ENCODE assay signal across 1 cellular context in the genomic region with DNA sequence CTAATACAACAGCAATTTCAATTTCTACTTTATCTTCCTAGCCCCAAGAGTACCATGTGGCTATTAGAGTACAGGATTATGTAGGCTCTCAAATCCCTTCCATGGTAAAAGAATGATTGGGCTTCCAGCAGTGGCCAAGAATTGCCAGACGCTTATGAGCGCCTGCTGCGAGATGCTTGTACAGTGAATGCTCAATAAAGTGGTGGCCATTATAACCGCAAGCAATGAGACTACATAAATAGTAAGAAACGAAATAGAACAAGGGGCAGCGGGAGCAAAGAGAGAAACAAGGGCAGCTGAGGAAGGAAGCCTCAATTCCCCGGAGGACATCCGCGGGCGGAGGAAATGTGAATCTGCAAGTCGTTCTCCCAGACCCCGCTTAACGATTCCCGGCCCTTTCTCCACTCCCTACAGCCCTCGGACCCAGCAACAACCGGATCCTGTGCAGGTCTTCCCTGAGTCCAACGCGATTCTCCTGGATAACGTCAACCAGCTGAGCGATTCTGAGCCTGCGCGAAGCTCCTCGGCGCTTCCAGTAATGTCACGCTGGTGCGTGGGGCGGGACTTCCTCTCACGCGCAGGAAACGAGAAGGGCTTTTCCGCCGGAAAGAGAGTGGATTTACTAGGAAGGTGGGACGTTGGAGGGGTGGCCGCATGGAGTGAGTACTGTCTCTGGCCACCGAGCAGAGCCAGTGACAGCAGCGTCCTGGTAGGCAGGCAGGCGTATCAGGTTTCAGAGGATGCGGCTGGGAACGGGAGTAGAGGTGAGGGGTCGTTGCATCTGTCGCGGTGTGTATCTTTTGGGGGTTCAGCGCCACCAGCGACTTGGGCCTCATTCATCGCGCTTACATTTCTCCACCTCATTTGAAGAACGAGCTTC.
A peak's percentile ranks its signal among the peaks of the same experiment; 100 is the strongest.
TF ChIP-seq lines count a peak whose summit lies in the region.

No MANE protein-coding gene starts in this region.

TF ChIP-seq in HepG2, 621 proteins besides CTCF, POLR2A, EP300 and RAD21 (continued from another document and continues in another):
- TF ChIP-seq, protein P1, sequence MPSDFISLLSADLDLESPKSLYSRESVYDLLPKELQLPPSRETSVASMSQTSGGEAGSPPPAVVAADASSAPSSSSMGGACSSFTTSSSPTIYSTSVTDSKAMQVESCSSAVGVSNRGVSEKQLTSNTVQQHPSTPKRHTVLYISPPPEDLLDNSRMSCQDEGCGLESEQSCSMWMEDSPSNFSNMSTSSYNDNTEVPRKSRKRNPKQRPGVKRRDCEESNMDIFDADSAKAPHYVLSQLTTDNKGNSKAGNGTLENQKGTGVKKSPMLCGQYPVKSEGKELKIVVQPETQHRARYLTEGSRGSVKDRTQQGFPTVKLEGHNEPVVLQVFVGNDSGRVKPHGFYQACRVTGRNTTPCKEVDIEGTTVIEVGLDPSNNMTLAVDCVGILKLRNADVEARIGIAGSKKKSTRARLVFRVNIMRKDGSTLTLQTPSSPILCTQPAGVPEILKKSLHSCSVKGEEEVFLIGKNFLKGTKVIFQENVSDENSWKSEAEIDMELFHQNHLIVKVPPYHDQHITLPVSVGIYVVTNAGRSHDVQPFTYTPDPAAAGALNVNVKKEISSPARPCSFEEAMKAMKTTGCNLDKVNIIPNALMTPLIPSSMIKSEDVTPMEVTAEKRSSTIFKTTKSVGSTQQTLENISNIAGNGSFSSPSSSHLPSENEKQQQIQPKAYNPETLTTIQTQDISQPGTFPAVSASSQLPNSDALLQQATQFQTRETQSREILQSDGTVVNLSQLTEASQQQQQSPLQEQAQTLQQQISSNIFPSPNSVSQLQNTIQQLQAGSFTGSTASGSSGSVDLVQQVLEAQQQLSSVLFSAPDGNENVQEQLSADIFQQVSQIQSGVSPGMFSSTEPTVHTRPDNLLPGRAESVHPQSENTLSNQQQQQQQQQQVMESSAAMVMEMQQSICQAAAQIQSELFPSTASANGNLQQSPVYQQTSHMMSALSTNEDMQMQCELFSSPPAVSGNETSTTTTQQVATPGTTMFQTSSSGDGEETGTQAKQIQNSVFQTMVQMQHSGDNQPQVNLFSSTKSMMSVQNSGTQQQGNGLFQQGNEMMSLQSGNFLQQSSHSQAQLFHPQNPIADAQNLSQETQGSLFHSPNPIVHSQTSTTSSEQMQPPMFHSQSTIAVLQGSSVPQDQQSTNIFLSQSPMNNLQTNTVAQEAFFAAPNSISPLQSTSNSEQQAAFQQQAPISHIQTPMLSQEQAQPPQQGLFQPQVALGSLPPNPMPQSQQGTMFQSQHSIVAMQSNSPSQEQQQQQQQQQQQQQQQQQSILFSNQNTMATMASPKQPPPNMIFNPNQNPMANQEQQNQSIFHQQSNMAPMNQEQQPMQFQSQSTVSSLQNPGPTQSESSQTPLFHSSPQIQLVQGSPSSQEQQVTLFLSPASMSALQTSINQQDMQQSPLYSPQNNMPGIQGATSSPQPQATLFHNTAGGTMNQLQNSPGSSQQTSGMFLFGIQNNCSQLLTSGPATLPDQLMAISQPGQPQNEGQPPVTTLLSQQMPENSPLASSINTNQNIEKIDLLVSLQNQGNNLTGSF (CRISPR knock-in tag; IDR thresholded peaks at IDR 0.05), result peak; percentile 77; the same call in 1 of the 2 replicates
- no peak; the same call in 1 of the 2 replicates for TF ChIP-seq ZNF33B (CRISPR knock-in tag; IDR thresholded peaks at IDR 0.05)
- TF ChIP-seq NRL (CRISPR knock-in tag; IDR thresholded peaks at IDR 0.05; ENCODE audit: borderline replicate concordance), result peak; percentile 81; the same call in 1 of the 2 replicates
- TF ChIP-seq FOXA1 (IDR thresholded peaks at IDR 0.05), result no peak
- no peak for TF ChIP-seq FOXA1 (CRISPR knock-in tag; IDR thresholded peaks at IDR 0.05)
- TF ChIP-seq, protein P2, sequence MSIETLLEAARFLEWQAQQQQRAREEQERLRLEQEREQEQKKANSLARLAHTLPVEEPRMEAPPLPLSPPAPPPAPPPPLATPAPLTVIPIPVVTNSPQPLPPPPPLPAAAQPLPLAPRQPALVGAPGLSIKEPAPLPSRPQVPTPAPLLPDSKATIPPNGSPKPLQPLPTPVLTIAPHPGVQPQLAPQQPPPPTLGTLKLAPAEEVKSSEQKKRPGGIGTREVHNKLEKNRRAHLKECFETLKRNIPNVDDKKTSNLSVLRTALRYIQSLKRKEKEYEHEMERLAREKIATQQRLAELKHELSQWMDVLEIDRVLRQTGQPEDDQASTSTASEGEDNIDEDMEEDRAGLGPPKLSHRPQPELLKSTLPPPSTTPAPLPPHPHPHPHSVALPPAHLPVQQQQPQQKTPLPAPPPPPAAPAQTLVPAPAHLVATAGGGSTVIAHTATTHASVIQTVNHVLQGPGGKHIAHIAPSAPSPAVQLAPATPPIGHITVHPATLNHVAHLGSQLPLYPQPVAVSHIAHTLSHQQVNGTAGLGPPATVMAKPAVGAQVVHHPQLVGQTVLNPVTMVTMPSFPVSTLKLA (IDR thresholded peaks at IDR 0.05), result peak; percentile 82
- no peak; the same call in 1 of the 2 replicates for TF ChIP-seq ZNF792 (CRISPR knock-in tag; IDR thresholded peaks at IDR 0.05)
- TF ChIP-seq ISL2 (CRISPR knock-in tag; IDR thresholded peaks at IDR 0.05), result 0 out of 2 replicates have a peak, but pooled peaks have one; percentile 49
- TF ChIP-seq EHMT2 (IDR thresholded peaks at IDR 0.05; ENCODE audit: borderline replicate concordance, low read depth, low read length), result no peak
- TF ChIP-seq, protein P3, sequence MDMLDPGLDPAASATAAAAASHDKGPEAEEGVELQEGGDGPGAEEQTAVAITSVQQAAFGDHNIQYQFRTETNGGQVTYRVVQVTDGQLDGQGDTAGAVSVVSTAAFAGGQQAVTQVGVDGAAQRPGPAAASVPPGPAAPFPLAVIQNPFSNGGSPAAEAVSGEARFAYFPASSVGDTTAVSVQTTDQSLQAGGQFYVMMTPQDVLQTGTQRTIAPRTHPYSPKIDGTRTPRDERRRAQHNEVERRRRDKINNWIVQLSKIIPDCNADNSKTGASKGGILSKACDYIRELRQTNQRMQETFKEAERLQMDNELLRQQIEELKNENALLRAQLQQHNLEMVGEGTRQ (IDR thresholded peaks at IDR 0.05; ENCODE audit: low read depth, low read length), result no peak
- TF ChIP-seq, protein P3 (CRISPR knock-in tag; IDR thresholded peaks at IDR 0.05; ENCODE audit: borderline replicate concordance), result peak; percentile 38; the same call in 1 of the 2 replicates
- TF ChIP-seq FOXK2 (IDR thresholded peaks at IDR 0.05), result 0 out of 2 replicates have a peak, but pooled peaks have one; percentile 10
- no peak for TF ChIP-seq TCF12 (IDR thresholded peaks at IDR 0.05)
- no peak for TF ChIP-seq TCF12 (CRISPR knock-in tag; IDR thresholded peaks at IDR 0.05)
- TF ChIP-seq, protein P4, sequence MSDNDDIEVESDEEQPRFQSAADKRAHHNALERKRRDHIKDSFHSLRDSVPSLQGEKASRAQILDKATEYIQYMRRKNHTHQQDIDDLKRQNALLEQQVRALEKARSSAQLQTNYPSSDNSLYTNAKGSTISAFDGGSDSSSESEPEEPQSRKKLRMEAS (IDR thresholded peaks at IDR 0.05), result peak; percentile 90
- no peak for TF ChIP-seq ZNF562 (CRISPR knock-in tag; IDR thresholded peaks at IDR 0.05; ENCODE audit: borderline replicate concordance)
- TF ChIP-seq RORA (CRISPR knock-in tag; IDR thresholded peaks at IDR 0.05), result no peak
- TF ChIP-seq, protein P5, sequence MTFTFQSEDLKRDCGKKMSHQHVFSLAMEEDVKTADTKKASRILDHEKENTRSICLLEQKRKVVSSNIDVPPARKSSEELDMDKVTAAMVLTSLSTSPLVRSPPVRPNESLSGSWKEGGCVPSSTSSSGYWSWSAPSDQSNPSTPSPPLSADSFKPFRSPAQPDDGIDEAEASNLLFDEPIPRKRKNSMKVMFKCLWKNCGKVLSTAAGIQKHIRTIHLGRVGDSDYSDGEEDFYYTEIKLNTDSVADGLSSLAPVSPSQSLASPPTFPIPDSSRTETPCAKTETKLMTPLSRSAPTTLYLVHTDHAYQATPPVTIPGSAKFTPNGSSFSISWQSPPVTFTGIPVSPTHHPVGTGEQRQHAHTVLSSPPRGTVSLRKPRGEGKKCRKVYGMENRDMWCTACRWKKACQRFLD (CRISPR knock-in tag; IDR thresholded peaks at IDR 0.05; ENCODE audit: borderline replicate concordance), result 0 out of 2 replicates have a peak, but pooled peaks have one; percentile 45
- TF ChIP-seq MED13 (CRISPR knock-in tag; IDR thresholded peaks at IDR 0.05), result peak; percentile 31; the same call in 1 of the 2 replicates
- peak; percentile 81 for TF ChIP-seq PHF21A (CRISPR knock-in tag; IDR thresholded peaks at IDR 0.05)
- no peak for TF ChIP-seq RELA (CRISPR knock-in tag; IDR thresholded peaks at IDR 0.05)
- TF ChIP-seq ZNF253 (CRISPR knock-in tag; IDR thresholded peaks at IDR 0.05; ENCODE audit: borderline replicate concordance), result no peak
- no peak for TF ChIP-seq ZFP62 (CRISPR knock-in tag; IDR thresholded peaks at IDR 0.05)
- TF ChIP-seq CHCHD3 (CRISPR knock-in tag; IDR thresholded peaks at IDR 0.05), result no peak
- TF ChIP-seq GABPB1 (CRISPR knock-in tag; IDR thresholded peaks at IDR 0.05), result peak; percentile 98
- TF ChIP-seq PHB2 (IDR thresholded peaks at IDR 0.05; ENCODE audit: partially characterized antibody), result no peak
- no peak for TF ChIP-seq SMAD9 (CRISPR knock-in tag; IDR thresholded peaks at IDR 0.05)
- TF ChIP-seq, protein P6, sequence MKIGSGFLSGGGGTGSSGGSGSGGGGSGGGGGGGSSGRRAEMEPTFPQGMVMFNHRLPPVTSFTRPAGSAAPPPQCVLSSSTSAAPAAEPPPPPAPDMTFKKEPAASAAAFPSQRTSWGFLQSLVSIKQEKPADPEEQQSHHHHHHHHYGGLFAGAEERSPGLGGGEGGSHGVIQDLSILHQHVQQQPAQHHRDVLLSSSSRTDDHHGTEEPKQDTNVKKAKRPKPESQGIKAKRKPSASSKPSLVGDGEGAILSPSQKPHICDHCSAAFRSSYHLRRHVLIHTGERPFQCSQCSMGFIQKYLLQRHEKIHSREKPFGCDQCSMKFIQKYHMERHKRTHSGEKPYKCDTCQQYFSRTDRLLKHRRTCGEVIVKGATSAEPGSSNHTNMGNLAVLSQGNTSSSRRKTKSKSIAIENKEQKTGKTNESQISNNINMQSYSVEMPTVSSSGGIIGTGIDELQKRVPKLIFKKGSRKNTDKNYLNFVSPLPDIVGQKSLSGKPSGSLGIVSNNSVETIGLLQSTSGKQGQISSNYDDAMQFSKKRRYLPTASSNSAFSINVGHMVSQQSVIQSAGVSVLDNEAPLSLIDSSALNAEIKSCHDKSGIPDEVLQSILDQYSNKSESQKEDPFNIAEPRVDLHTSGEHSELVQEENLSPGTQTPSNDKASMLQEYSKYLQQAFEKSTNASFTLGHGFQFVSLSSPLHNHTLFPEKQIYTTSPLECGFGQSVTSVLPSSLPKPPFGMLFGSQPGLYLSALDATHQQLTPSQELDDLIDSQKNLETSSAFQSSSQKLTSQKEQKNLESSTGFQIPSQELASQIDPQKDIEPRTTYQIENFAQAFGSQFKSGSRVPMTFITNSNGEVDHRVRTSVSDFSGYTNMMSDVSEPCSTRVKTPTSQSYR (CRISPR knock-in tag; IDR thresholded peaks at IDR 0.05; ENCODE audit: borderline replicate concordance), result no peak
- TF ChIP-seq ZNF788 (CRISPR knock-in tag; IDR thresholded peaks at IDR 0.05; ENCODE audit: borderline replicate concordance), result peak; percentile 80; the same call in 1 of the 2 replicates
- TF ChIP-seq ZNF75D (CRISPR knock-in tag; IDR thresholded peaks at IDR 0.05; ENCODE audit: borderline replicate concordance), result no peak
- no peak for TF ChIP-seq RFXANK (CRISPR knock-in tag; IDR thresholded peaks at IDR 0.05)
- TF ChIP-seq, protein P7, sequence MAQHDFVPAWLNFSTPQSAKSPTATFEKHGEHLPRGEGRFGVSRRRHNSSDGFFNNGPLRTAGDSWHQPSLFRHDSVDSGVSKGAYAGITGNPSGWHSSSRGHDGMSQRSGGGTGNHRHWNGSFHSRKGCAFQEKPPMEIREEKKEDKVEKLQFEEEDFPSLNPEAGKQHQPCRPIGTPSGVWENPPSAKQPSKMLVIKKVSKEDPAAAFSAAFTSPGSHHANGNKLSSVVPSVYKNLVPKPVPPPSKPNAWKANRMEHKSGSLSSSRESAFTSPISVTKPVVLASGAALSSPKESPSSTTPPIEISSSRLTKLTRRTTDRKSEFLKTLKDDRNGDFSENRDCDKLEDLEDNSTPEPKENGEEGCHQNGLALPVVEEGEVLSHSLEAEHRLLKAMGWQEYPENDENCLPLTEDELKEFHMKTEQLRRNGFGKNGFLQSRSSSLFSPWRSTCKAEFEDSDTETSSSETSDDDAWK (CRISPR knock-in tag; IDR thresholded peaks at IDR 0.05), result no peak
- no peak for TF ChIP-seq ZSCAN21 (CRISPR knock-in tag; IDR thresholded peaks at IDR 0.05; ENCODE audit: borderline replicate concordance)
- TF ChIP-seq, protein P8, sequence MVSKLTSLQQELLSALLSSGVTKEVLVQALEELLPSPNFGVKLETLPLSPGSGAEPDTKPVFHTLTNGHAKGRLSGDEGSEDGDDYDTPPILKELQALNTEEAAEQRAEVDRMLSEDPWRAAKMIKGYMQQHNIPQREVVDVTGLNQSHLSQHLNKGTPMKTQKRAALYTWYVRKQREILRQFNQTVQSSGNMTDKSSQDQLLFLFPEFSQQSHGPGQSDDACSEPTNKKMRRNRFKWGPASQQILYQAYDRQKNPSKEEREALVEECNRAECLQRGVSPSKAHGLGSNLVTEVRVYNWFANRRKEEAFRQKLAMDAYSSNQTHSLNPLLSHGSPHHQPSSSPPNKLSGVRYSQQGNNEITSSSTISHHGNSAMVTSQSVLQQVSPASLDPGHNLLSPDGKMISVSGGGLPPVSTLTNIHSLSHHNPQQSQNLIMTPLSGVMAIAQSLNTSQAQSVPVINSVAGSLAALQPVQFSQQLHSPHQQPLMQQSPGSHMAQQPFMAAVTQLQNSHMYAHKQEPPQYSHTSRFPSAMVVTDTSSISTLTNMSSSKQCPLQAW (CRISPR knock-in tag; IDR thresholded peaks at IDR 0.05), result no peak; the same call in none of the 2 replicates
- no peak for TF ChIP-seq MEIS2 (CRISPR knock-in tag; IDR thresholded peaks at IDR 0.05)
- TF ChIP-seq ZNF780A (CRISPR knock-in tag; IDR thresholded peaks at IDR 0.05), result no peak
- TF ChIP-seq, protein P9, sequence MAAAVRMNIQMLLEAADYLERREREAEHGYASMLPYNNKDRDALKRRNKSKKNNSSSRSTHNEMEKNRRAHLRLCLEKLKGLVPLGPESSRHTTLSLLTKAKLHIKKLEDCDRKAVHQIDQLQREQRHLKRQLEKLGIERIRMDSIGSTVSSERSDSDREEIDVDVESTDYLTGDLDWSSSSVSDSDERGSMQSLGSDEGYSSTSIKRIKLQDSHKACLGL (CRISPR knock-in tag; IDR thresholded peaks at IDR 0.05), result peak; percentile 62
- no peak for TF ChIP-seq SOX5 (CRISPR knock-in tag; IDR thresholded peaks at IDR 0.05; ENCODE audit: borderline replicate concordance)
- no peak for TF ChIP-seq SOX6 (IDR thresholded peaks at IDR 0.05)
- TF ChIP-seq SOX6 (CRISPR knock-in tag; IDR thresholded peaks at IDR 0.05), result peak; percentile 14; the same call in 1 of the 2 replicates
- peak; percentile 77 for TF ChIP-seq IRF2 (CRISPR knock-in tag; IDR thresholded peaks at IDR 0.05)
- TF ChIP-seq ZSCAN20 (CRISPR knock-in tag; IDR thresholded peaks at IDR 0.05; ENCODE audit: borderline replicate concordance), result no peak
- no peak for TF ChIP-seq GPN1 (CRISPR knock-in tag; IDR thresholded peaks at IDR 0.05; ENCODE audit: borderline replicate concordance)
- TF ChIP-seq GLI4 (CRISPR knock-in tag; IDR thresholded peaks at IDR 0.05; ENCODE audit: borderline replicate concordance), result no peak
- TF ChIP-seq HNRNPK (IDR thresholded peaks at IDR 0.05; ENCODE audit: low read depth, low read length, poor library complexity, severe bottlenecking), result no peak
- no peak for TF ChIP-seq ZNF619 (CRISPR knock-in tag; IDR thresholded peaks at IDR 0.05)
